Comparison of ENCODE assay signal across 13 cellular contexts in genomic region chr3:185151101-185151958, GRCh38. TPM values are rescaled to one million over a fixed set of nuclear protein-coding genes. Genes with fewer than 3 reads are reported as not detected.
DNase-seq lines count a peak whose midpoint lies in the region; ATAC-seq and TF ChIP-seq lines count a peak whose summit lies in the region.
"Had no signal": no experiment of that assay in that cellular context is flagged by ENCODE, and none has a peak within 500 bp of the region (broad histone marks: within the 10 kb centered on the region; RNA-seq: fewer than 3 reads in every experiment).

No MANE protein-coding gene starts in this region.

- peaks cover 0 to 4% of the 10 kb centered on the region in 2 donors for H3K4me1 Mint-ChIP-seq in natural killer cell
- H3K4me1 Mint-ChIP-seq in natural killer cell treated with Interleukin-12 subunit alpha and Interleukin-12 subunit beta and Interleukin-15 and Interleukin-18, amount 100 ng/mL, for 72 hours (ENCODE audit: low read depth in 2 of 2) = peaks cover 0 to 3% of the 10 kb centered on the region in 2 donors
- H3K4me1 Mint-ChIP-seq: stimulated activated effector memory CD8-positive, alpha-beta T cell treated with anti-CD3 and anti-CD28 coated beads, Interleukin-12 subunit alpha, Interleukin-12 subunit beta, amount 100 ng/mL, for 72 hours had no signal

- no peak overlapping the region for H2BK120ac ChIP-seq in neuronal stem cell (ENCODE audit: low read depth, low read length)

- no peaks in the 10 kb centered on the region for H3K4me1 ChIP-seq in endocrine pancreas (ENCODE audit: control insufficient read depth, insufficient read depth, low read length)
- peaks cover 0 to 14% of the 10 kb centered on the region in 2 donors for H3K4me1 ChIP-seq in neuronal stem cell (ENCODE audit: control insufficient read depth in 2 of 2, insufficient read depth in 1 of 2, low read depth in 1 of 2, low read length in 2 of 2)

- no peak overlapping the region for H3K18ac ChIP-seq in neuronal stem cell (ENCODE audit: low read length)

- H3K27me3 ChIP-seq in endocrine pancreas (ENCODE audit: control insufficient read depth, insufficient read depth, low read length) (peaks cover 11% of the 10 kb centered on the region), neuronal stem cell (ENCODE audit: control insufficient read depth in 3 of 3, insufficient read depth in 3 of 3, low read depth in 1 of 3, low read length in 3 of 3) (peaks cover 0 to 58% (median 0%) of the 10 kb centered on the region in 3 experiments)

- intact Hi-C loops in natural killer cell (cut with micrococcal nuclease) = no loop called here

- no peak overlapping the region for H4K91ac ChIP-seq in neuronal stem cell (ENCODE audit: low read depth, low read length, poor library complexity)

- H3K79me1 ChIP-seq in neuronal stem cell (ENCODE audit: low read depth, low read length) = peaks cover 3% of the 10 kb centered on the region

- TF ChIP-seq CTCF in natural killer cell (IDR thresholded peaks at IDR 0.05) = no peak

- H3K23ac ChIP-seq in neuronal stem cell (ENCODE audit: low read depth, low read length, poor library complexity) = no peak overlapping the region

- H2AFZ ChIP-seq in neuronal stem cell (ENCODE audit: low read length) = peak overlapping the region; percentile 99

- H4K8ac ChIP-seq in neuronal stem cell (ENCODE audit: low read depth, low read length) = no peak overlapping the region

- WGBS in neuronal stem cell (ENCODE audit: extremely low coverage in 2 of 2, insufficient read length in 2 of 2, insufficient replicate concordance in 1 of 2), 2 donors = no CpG with 5 or more reads among the region's 8 CpGs

- H3K36me3 Mint-ChIP-seq in natural killer cell = no peaks in the 10 kb centered on the region
- no peaks in the 10 kb centered on the region for H3K36me3 Mint-ChIP-seq in natural killer cell treated with Interleukin-12 subunit alpha and Interleukin-12 subunit beta and Interleukin-15 and Interleukin-18, amount 100 ng/mL, for 72 hours
- H3K36me3 Mint-ChIP-seq: stimulated activated effector memory CD8-positive, alpha-beta T cell treated with anti-CD3 and anti-CD28 coated beads, Interleukin-12 subunit alpha, Interleukin-12 subunit beta, amount 100 ng/mL, for 72 hours had no signal

- H3K27ac ChIP-seq in neuronal stem cell (replicated peaks; ENCODE audit: low read length) = no peak overlapping the region
- H3K27ac ChIP-seq: C4-2B had no signal

- H3K36me3 ChIP-seq in endocrine pancreas (ENCODE audit: control insufficient read depth, insufficient read depth, low read length) (no peaks in the 10 kb centered on the region), neuronal stem cell (replicated peaks in 1 of 2; ENCODE audit: control insufficient read depth in 2 of 2, insufficient read depth in 2 of 2, low read length in 2 of 2) (no peaks in the 10 kb centered on the region)

- peak overlapping the region; percentile 31 for H3K4me2 ChIP-seq in neuronal stem cell (ENCODE audit: insufficient read depth, low read length, poor library complexity, severe bottlenecking)

- no peak overlapping the region for H3K4ac ChIP-seq in neuronal stem cell (ENCODE audit: low read length)

- no peak overlapping the region for H2BK12ac ChIP-seq in neuronal stem cell (ENCODE audit: low read length)

- H3K4me3 Mint-ChIP-seq in natural killer cell = peak overlapping the region; percentile 87
- no peak overlapping the region for H3K4me3 Mint-ChIP-seq in natural killer cell treated with Interleukin-12 subunit alpha and Interleukin-12 subunit beta and Interleukin-15 and Interleukin-18, amount 100 ng/mL, for 72 hours
- H3K4me3 Mint-ChIP-seq: stimulated activated effector memory CD8-positive, alpha-beta T cell treated with anti-CD3 and anti-CD28 coated beads, Interleukin-12 subunit alpha, Interleukin-12 subunit beta, amount 100 ng/mL, for 72 hours had no signal

- no peak overlapping the region for H3K14ac ChIP-seq in neuronal stem cell (ENCODE audit: low read length)

- H3K27me3 Mint-ChIP-seq in natural killer cell (ENCODE audit: low read depth in 2 of 2) = peaks cover 18 to 26% of the 10 kb centered on the region in 2 donors
- peaks cover 18 to 32% of the 10 kb centered on the region in 2 donors for H3K27me3 Mint-ChIP-seq in natural killer cell treated with Interleukin-12 subunit alpha and Interleukin-12 subunit beta and Interleukin-15 and Interleukin-18, amount 100 ng/mL, for 72 hours

- no peak overlapping the region for H2BK15ac ChIP-seq in neuronal stem cell (ENCODE audit: low read length)

- no peak overlapping the region for H3K27ac Mint-ChIP-seq in natural killer cell
- no peak overlapping the region for H3K27ac Mint-ChIP-seq in natural killer cell treated with Interleukin-12 subunit alpha and Interleukin-12 subunit beta and Interleukin-15 and Interleukin-18, amount 100 ng/mL, for 72 hours
- H3K27ac Mint-ChIP-seq: stimulated activated effector memory CD8-positive, alpha-beta T cell treated with anti-CD3 and anti-CD28 coated beads, Interleukin-12 subunit alpha, Interleukin-12 subunit beta, amount 100 ng/mL, for 72 hours had no signal

- no peak overlapping the region for H2AK5ac ChIP-seq in neuronal stem cell (ENCODE audit: low read depth, low read length)

- ATAC-seq in natural killer cell (no peak), GM19035 (IDR thresholded peaks at IDR 0.05; ENCODE audit: unreplicated experiment) (no peak)
- no peak for ATAC-seq in natural killer cell treated with Interleukin-12 subunit alpha and Interleukin-12 subunit beta and Interleukin-15 and Interleukin-18, amount 100 ng/mL, for 72 hours

- H2BK5ac ChIP-seq in neuronal stem cell (ENCODE audit: low read length) = no peak overlapping the region

- no peak for DNase-seq in natural killer cell
- no peak for DNase-seq in natural killer cell treated with Interleukin-12 subunit alpha and Interleukin-12 subunit beta and Interleukin-15 and Interleukin-18, amount 100 ng/mL, for 72 hours (ENCODE audit: low spot score)
- no peak for DNase-seq in neuronal stem cell (ENCODE audit: low spot score)
- no peak for DNase-seq in NCI-H1092 (lab: John Stamatoyannopoulos, UW)
- DNase-seq in DMS153 treated with DMSO at 0.1 percent for 48 hours (lab: John Stamatoyannopoulos, UW; ENCODE audit: unreplicated experiment) = no peak
- no peak for DNase-seq in amygdala (lab: John Stamatoyannopoulos, UW)
- DNase-seq: activated CD4-positive, alpha-beta T cell treated with anti-CD3 and anti-CD28 coated beads for 1 hour; cortex of kidney had no signal

- H3K4me3 ChIP-seq in endocrine pancreas (ENCODE audit: control insufficient read depth, insufficient read depth, low read length) (peak overlapping the region; percentile 40), neuronal stem cell (ENCODE audit: low read length in 2 of 2) (peak overlapping the region in 1 of 2 donors; percentile 50)

- H3K9me3 ChIP-seq in endocrine pancreas (ENCODE audit: control insufficient read depth, low read length) (no peaks in the 10 kb centered on the region), neuronal stem cell (replicated peaks in 1 of 2; ENCODE audit: control insufficient read depth in 2 of 2, insufficient read depth in 1 of 2, low read depth in 1 of 2, low read length in 2 of 2) (no peaks in the 10 kb centered on the region)

- H3K9ac ChIP-seq in endocrine pancreas (ENCODE audit: control insufficient read depth, insufficient read depth, low read length) (no peak overlapping the region), neuronal stem cell (ENCODE audit: low read depth, low read length, poor library complexity) (no peak overlapping the region)

- no peaks in the 10 kb centered on the region for H3K9me3 Mint-ChIP-seq in natural killer cell
- H3K9me3 Mint-ChIP-seq in natural killer cell treated with Interleukin-12 subunit alpha and Interleukin-12 subunit beta and Interleukin-15 and Interleukin-18, amount 100 ng/mL, for 72 hours = no peaks in the 10 kb centered on the region
- H3K9me3 Mint-ChIP-seq: stimulated activated effector memory CD8-positive, alpha-beta T cell treated with anti-CD3 and anti-CD28 coated beads, Interleukin-12 subunit alpha, Interleukin-12 subunit beta, amount 100 ng/mL, for 72 hours had no signal

RNA-seq across cellular contexts. Expression of gene C3orf70, which starts 1.5 kb away (rescaled TPM):
- total RNA-seq in natural killer cell = under 1 TPM; 0.05 to 0.07 (median 0.05) TPM
- total RNA-seq in natural killer cell treated with Interleukin-12 subunit alpha and Interleukin-12 subunit beta and Interleukin-15 and Interleukin-18, amount 100 ng/mL, for 72 hours = under 1 TPM; 0.06 to 0.17 TPM
- 6.6 TPM for polyA plus RNA-seq in neuronal stem cell (2013, experiment 1 of 2)
- polyA plus RNA-seq in neuronal stem cell (2013, experiment 2 of 2) = 6.9 TPM
- total RNA-seq: NCI-H460 had no signal
